Comparison of ENCODE assay signal across 12 cellular contexts in the genomic region with DNA sequence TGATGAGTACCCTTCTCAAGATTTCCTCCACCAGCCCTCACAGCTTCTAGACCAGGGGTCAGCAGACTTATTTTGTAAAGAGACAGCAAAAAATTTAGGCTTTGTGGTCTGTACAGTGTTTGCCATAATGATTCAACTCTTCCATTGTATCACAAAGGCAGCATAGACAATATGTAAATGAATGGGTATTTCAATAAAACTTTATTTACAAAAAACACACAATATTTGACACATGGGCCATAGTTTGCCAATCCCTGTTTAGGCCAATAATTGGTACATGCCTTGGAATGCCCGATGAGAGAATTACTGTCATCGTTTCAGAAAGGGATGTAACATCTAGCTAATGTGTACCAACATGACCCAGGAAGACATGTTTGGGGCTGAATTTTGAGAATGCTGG.
"Had no signal": no experiment of that assay in that cellular context is flagged by ENCODE, and none has a peak within 500 bp of the region (broad histone marks: within the 10 kb centered on the region; RNA-seq: fewer than 3 reads in every experiment).

No MANE protein-coding gene starts in this region.

- H3K4me3 ChIP-seq: breast epithelium, SJCRH30, skin epidermis, upper lobe of left lung had no signal

- H3K27ac ChIP-seq: breast epithelium, SJCRH30, skin epidermis, upper lobe of left lung had no signal

- DNase-seq: activated CD4-positive, CD25-positive, alpha-beta regulatory T cell; activated naive CD4-positive, alpha-beta T cell treated with Interleukin-2 at 50 U/mL for 16 hours; activated T-cell treated with anti-CD3 and anti-CD28 coated beads for 4 hours; effector memory CD4-positive, alpha-beta T cell; foreskin melanocyte; SJCRH30; stimulated activated CD4-positive, alpha-beta T cell treated with anti-CD3 and anti-CD28 coated beads, Interleukin-15, amount 100 ng/mL, for 24 hours; stimulated activated CD4-positive, alpha-beta T cell treated with anti-CD3 and anti-CD28 coated beads, Interleukin-4, amount 100 ng/mL, for 1 hour; stimulated activated naive CD4-positive, alpha-beta T cell; upper lobe of left lung had no signal

- H3K4me1 ChIP-seq: breast epithelium, SJCRH30, upper lobe of left lung had no signal

- H3K36me3 ChIP-seq: breast epithelium, SJCRH30, upper lobe of left lung had no signal

- H3K9me3 ChIP-seq: SJCRH30, upper lobe of left lung had no signal

- H3K27me3 ChIP-seq: upper lobe of left lung had no signal
